ENCODE assay signal across 3 cellular contexts in genomic region chr1:8854270-8854669, GRCh38.
TF ChIP-seq lines count a peak whose summit lies in the region.

No MANE protein-coding gene starts in this region.

TF ChIP-seq in IMR-90, 13 proteins besides CTCF, POLR2A, EP300 and RAD21:
- TF ChIP-seq RFX5 (IDR thresholded peaks at IDR 0.05; ENCODE audit: low read depth, low read length) (no peak), MXI1 (IDR thresholded peaks at IDR 0.05; ENCODE audit: borderline replicate concordance, low read depth, low read length) (no peak), FOS (IDR thresholded peaks at IDR 0.05; ENCODE audit: low read depth, low read length) (no peak), SMC3 (IDR thresholded peaks at IDR 0.05; ENCODE audit: low read depth, low read length) (no peak), RCOR1 (IDR thresholded peaks at IDR 0.05; ENCODE audit: insufficient replicate concordance, low read length) (no peak), NFE2L2 (IDR thresholded peaks at IDR 0.05; ENCODE audit: low read depth, low read length) (no peak), MAZ (IDR thresholded peaks at IDR 0.05; ENCODE audit: borderline replicate concordance, low read depth, low read length) (no peak), USF2 (IDR thresholded peaks at IDR 0.05; ENCODE audit: low read depth, low read length) (no peak), BHLHE40 (IDR thresholded peaks at IDR 0.05; ENCODE audit: low read depth, low read length) (no peak), CEBPB (IDR thresholded peaks at IDR 0.05; ENCODE audit: low read depth, low read length) (no peak), MAFK (IDR thresholded peaks at IDR 0.05; ENCODE audit: low read depth, low read length) (no peak), ELK1 (IDR thresholded peaks at IDR 0.05; ENCODE audit: borderline replicate concordance, low read depth, low read length) (no peak), CHD1 (IDR thresholded peaks at IDR 0.05; ENCODE audit: low read depth, low read length) (no peak)

TF ChIP-seq in GM12878, 131 proteins besides CTCF, POLR2A, EP300 and RAD21:
- TF ChIP-seq CHD1 (IDR thresholded peaks at IDR 0.05; ENCODE audit: low read depth, low read length): no peak
- peak; percentile 45; the same call in 1 of the 2 replicates for TF ChIP-seq POLR2AphosphoS2 (IDR thresholded peaks at IDR 0.05; ENCODE audit: low read depth, low read length)
- no peak for TF ChIP-seq ZBTB40 (IDR thresholded peaks at IDR 0.05; ENCODE audit: borderline replicate concordance)
- TF ChIP-seq NRF1 (conservative IDR thresholded peaks at IDR 0.05; ENCODE audit: low read depth, low read length): no peak

TF ChIP-seq in liver, 16 proteins besides CTCF, POLR2A, EP300 and RAD21:
- no peak for TF ChIP-seq ZBTB33 (IDR thresholded peaks at IDR 0.05)
- TF ChIP-seq REST (IDR thresholded peaks at IDR 0.05): no peak
- no peak for TF ChIP-seq FOXA2 (IDR thresholded peaks at IDR 0.05)
- TF ChIP-seq YY1 (IDR thresholded peaks at IDR 0.05): no peak
TF ChIP-seq in liver: peak in this region for 0.
